Comparison of ENCODE assay signal across 12 cellular contexts in genomic region chr3:37114251-37115145, GRCh38. TPM values are rescaled to one million over a fixed set of nuclear protein-coding genes. Genes with fewer than 3 reads are reported as not detected.
DNase-seq lines count a peak whose midpoint lies in the region; ATAC-seq, FAIRE-seq and TF ChIP-seq lines count a peak whose summit lies in the region.
"Had no signal": no experiment of that assay in that cellular context is flagged by ENCODE, and none has a peak within 500 bp of the region (broad histone marks: within the 10 kb centered on the region; RNA-seq: fewer than 3 reads in every experiment).

No MANE protein-coding gene starts in this region.

- no peaks in the 10 kb centered on the region for H4K20me1 ChIP-seq in GM12878 (ENCODE audit: control insufficient read depth, insufficient read depth)

- no peak overlapping the region for H2AFZ ChIP-seq in ACC112 (ENCODE audit: low read length, unreplicated experiment)
- no peak overlapping the region for H2AFZ ChIP-seq in GM12878 (ENCODE audit: control insufficient read depth, low read depth, low read length)

- no peak for TF ChIP-seq POLR2A in H54 (IDR thresholded peaks at IDR 0.05; ENCODE audit: low read depth, low read length)
- TF ChIP-seq POLR2A in GM12878 (IDR thresholded peaks at IDR 0.05; ENCODE audit: low read depth, low read length) = no peak

- H3K79me2 ChIP-seq in ACC112 (ENCODE audit: control insufficient read depth, insufficient read depth, low read length, unreplicated experiment) (peaks cover 3% of the 10 kb centered on the region), GM12878 (ENCODE audit: control insufficient read depth, insufficient read depth, low read length) (no peaks in the 10 kb centered on the region)

- in situ Hi-C loops in GM12878 (cut with MboI) = no loop called here

- CTCF ChIA-PET in GM12878 (lab: Yijun Ruan, JAX) = interaction anchor here (0.6 to 0.8 kb wide), 3 partner anchors 14 to 862 kb away, joined by 3 to 4 read pairs (median 3); no protein-coding TSS in a partner anchor

- DNase-seq in H54 (ENCODE audit: insufficient read length, low spot score) = no peak
- DNase-seq in GM12878 (ENCODE audit: low read depth, low spot score) = no peak
- DNase-seq in kidney glomerular epithelial cell (lab: John Stamatoyannopoulos, UW) = peak; percentile 13
- DNase-seq in NCI-H2196 treated with DMSO at 0.1 percent for 48 hours (lab: John Stamatoyannopoulos, UW; ENCODE audit: unreplicated experiment) = no peak
- DNase-seq: effector CD8-positive, alpha-beta T cell; left colon had no signal

- peaks cover 14% of the 10 kb centered on the region for H3K4me1 ChIP-seq in ACC112 (ENCODE audit: control insufficient read depth, insufficient read depth, low read length, unreplicated experiment)
- H3K4me1 ChIP-seq in GM12878 (ENCODE audit: control insufficient read depth, insufficient read depth, low read length) = no peaks in the 10 kb centered on the region

- SMC1A ChIA-PET in GM12878 (lab: Charles Lee; ENCODE audit: uncharacterized antibody, unreplicated experiment) = interaction anchor here (0.5 to 2.4 kb wide), 6 partner anchors 10 to 21 kb away, joined by 3 to 6 read pairs (median 3); no protein-coding TSS in a partner anchor

- H3K27ac ChIP-seq in ACC112 (ENCODE audit: low read depth, low read length) = peak overlapping the region; percentile 62
- H3K27ac ChIP-seq in GM12878 (ENCODE audit: control insufficient read depth, insufficient read depth) = no peak overlapping the region
- H3K27ac ChIP-seq: prostate gland had no signal

- H3K4me3 ChIP-seq in ACC112 (ENCODE audit: low read depth, low read length) (no peak overlapping the region), GM12878 (no peak overlapping the region)
- H3K4me3 ChIP-seq: prostate gland had no signal

- ATAC-seq in GM12878 (no peak), GM19467 (IDR thresholded peaks at IDR 0.05; ENCODE audit: unreplicated experiment) (no peak), GM21723 (IDR thresholded peaks at IDR 0.05; ENCODE audit: unreplicated experiment) (no peak), GM21526 (IDR thresholded peaks at IDR 0.05; ENCODE audit: low FRiP score, unreplicated experiment) (no peak)
- ATAC-seq: left colon had no signal

- no peak for TF ChIP-seq CTCF in GM12878 (IDR thresholded peaks at IDR 0.05 in 2 of 3, conservative IDR thresholded peaks at IDR 0.05 in 1 of 3; ENCODE audit: control insufficient read depth in 2 of 3, extremely low read depth in 1 of 3, insufficient read depth in 1 of 3, low read depth in 3 of 3, low read length in 3 of 3)

- no peak overlapping the region for H3K4me2 ChIP-seq in GM12878 (ENCODE audit: control insufficient read depth, insufficient read depth)

- RAD21 ChIA-PET in GM12878 (lab: Charles Lee; ENCODE audit: unreplicated experiment) = interaction anchor here (0.7 to 1.8 kb wide), 2 partner anchors 17 to 26 kb away, joined by 3 read pairs; no protein-coding TSS in a partner anchor

- WGBS in GM12878 (ENCODE audit: insufficient coverage, insufficient replicate concordance, low lambda C conversion rate, missing lambda C conversion rate) = 97% methylated on average over 2 of the region's 2 CpGs

- no peaks in the 10 kb centered on the region for H3K27me3 ChIP-seq in ACC112 (ENCODE audit: insufficient read depth, low read length)
- no peaks in the 10 kb centered on the region for H3K27me3 ChIP-seq in GM12878 (replicated peaks in 1 of 2; ENCODE audit: control insufficient read depth in 2 of 2, insufficient read depth in 2 of 2, low read length in 1 of 2)

- FAIRE-seq in H54 (lab: Jason Lieb, UNC) (peak; percentile 61), GM12878 (lab: Jason Lieb, UNC) (no peak)
- FAIRE-seq: HTR-8/SVneo had no signal

- H3K36me3 ChIP-seq in ACC112 (ENCODE audit: insufficient read depth, low read length) = no peaks in the 10 kb centered on the region
- no peaks in the 10 kb centered on the region; a peak in 1 of 4 replicates for H3K36me3 ChIP-seq in GM12878 (ENCODE audit: control insufficient read depth in 2 of 2, insufficient read depth in 2 of 2, low read length in 1 of 2)
- H3K36me3 ChIP-seq: prostate gland had no signal

- H3K9me3 ChIP-seq in GM12878 (replicated peaks; ENCODE audit: control insufficient read depth, insufficient read depth, low read length) = no peaks in the 10 kb centered on the region
- H3K9me3 ChIP-seq: prostate gland had no signal

- H3K9ac ChIP-seq in GM12878 (ENCODE audit: control insufficient read depth, insufficient read depth, low read length) = no peak overlapping the region

- no TSS peak for BruUV-seq in GM12878 (replicated peaks; lab: Mats Ljungman, UMichigan)

- intact Hi-C loops in GM12878 (cut with micrococcal nuclease; ENCODE audit: unreplicated experiment) = no loop called here

- POLR2A ChIA-PET in GM12878 (lab: Charles Lee) = interaction anchor here (0.7 kb wide), 1 partner anchor 121 kb away, joined by 5 read pairs; the partner anchor contains the start of gene MLH1

- TF ChIP-seq EP300 in GM12878 (IDR thresholded peaks at IDR 0.05; ENCODE audit: borderline replicate concordance in 1 of 2, control insufficient read depth in 1 of 2, low read depth in 2 of 2, low read length in 2 of 2) = no peak

- TF ChIP-seq RAD21 in GM12878 (IDR thresholded peaks at IDR 0.05; ENCODE audit: insufficient read depth, low read depth, low read length) = no peak

TF ChIP-seq in GM12878, 131 proteins besides CTCF, POLR2A, EP300 and RAD21:
- TF ChIP-seq ETV6 (conservative IDR thresholded peaks at IDR 0.05 in 1 of 2, IDR thresholded peaks at IDR 0.05 in 1 of 2; ENCODE audit: borderline replicate concordance in 1 of 2, low read depth in 1 of 2) = no peak
- TF ChIP-seq POLR2AphosphoS2 (IDR thresholded peaks at IDR 0.05; ENCODE audit: low read depth, low read length) = no peak
- TF ChIP-seq JUNB (IDR thresholded peaks at IDR 0.05) = peak; percentile 54
- peak; percentile 4; the same call in 1 of the 2 replicates for TF ChIP-seq FOXM1 (IDR thresholded peaks at IDR 0.05; ENCODE audit: low read depth, low read length)
- no peak for TF ChIP-seq MYB (IDR thresholded peaks at IDR 0.05; ENCODE audit: borderline replicate concordance, low read depth, low read length)
- peak; percentile 78 for TF ChIP-seq NFIC (IDR thresholded peaks at IDR 0.05; ENCODE audit: low read depth, low read length)
- TF ChIP-seq MEF2A (IDR thresholded peaks at IDR 0.05; ENCODE audit: insufficient read depth, low read depth, low read length) = peak; percentile 71; the same call in 1 of the 2 replicates
- TF ChIP-seq ATF2 (IDR thresholded peaks at IDR 0.05; ENCODE audit: low read length) = peak; percentile 29; the same call in 1 of the 2 replicates
- TF ChIP-seq RUNX3 (IDR thresholded peaks at IDR 0.05; ENCODE audit: low read length) = peak; percentile 69; the same call in 1 of the 2 replicates

RNA-seq across cellular contexts. Expression of gene LRRFIP2, which starts 59.9 kb away (rescaled TPM):
- total RNA-seq in GM12878 (2013; cell fraction: nucleolus; rRNA removed) = 76.4 and 83.9 TPM in 2 replicates
- total RNA-seq in GM12878 (2014; rRNA removed) (36.0 and 38.9 TPM in 2 replicates), GM12878 (2014; rRNA removed; fragmentation: Illumina TruSeq; extraction: Trizol) (37.8 and 39.0 TPM in 2 replicates), GM12878 (2021) (37.3 and 37.5 TPM in 2 replicates)
- polyA plus RNA-seq in GM12878 (2011; ENCODE audit: low read depth) = 13.1 TPM
- polyA plus RNA-seq in GM12878 (2011; rRNA removed) (21.6 and 34.1 TPM in 2 replicates), GM12878 (2014; fragmentation: Illumina TruSeq; extraction: Trizol) (39.9 and 43.1 TPM in 2 replicates), GM12878 (2014; fragmentation: Nextera tagmentation; extraction: Ambion mirVana) (10 to 100 TPM in 1 of 2 experiments, 1 to 10 TPM in 1; 9.7 to 14.2 TPM), GM12878 (2014; rRNA removed) (33.0 and 35.7 TPM in 2 replicates), GM12878 (2016; fragmentation: Nextera tagmentation; extraction: Ambion mirVana) (10 to 100 TPM; 39.7 to 46.9 TPM)
- polyA plus RNA-seq in GM12878 (2011; cell fraction: cytosol; rRNA removed) = 8.1 and 10.8 TPM in 2 replicates
- 21.2 and 28.4 TPM in 2 replicates for polyA plus RNA-seq in GM12878 (2011; cell fraction: nucleus; rRNA removed)
- polyA plus RNA-seq in GM12878 (2012) = 15.0 and 16.7 TPM in 2 replicates
- polyA minus RNA-seq in GM12878 (2011; rRNA and poly(A)+ RNA removed) = 11.5 and 15.4 TPM in 2 replicates
- 9.7 and 10.0 TPM in 2 replicates for polyA minus RNA-seq in GM12878 (2011; cell fraction: cytosol; rRNA and poly(A)+ RNA removed)
- polyA minus RNA-seq in GM12878 (2011; cell fraction: nucleus; rRNA and poly(A)+ RNA removed) = 27.3 and 58.8 TPM in 2 replicates
